ENCODE assay signal across 14 cellular contexts in genomic region chr2:74357627-74358026, GRCh38. TPM values are rescaled to one million over a fixed set of nuclear protein-coding genes. Genes with fewer than 3 reads are reported as not detected.
"Had no signal": no experiment of that assay in that cellular context is flagged by ENCODE, and none has a peak within 500 bp of the region (broad histone marks: within the 10 kb centered on the region; RNA-seq: fewer than 3 reads in every experiment).

No MANE protein-coding gene starts in this region.

- FAIRE-seq: islet of Langerhans had no signal

- ATAC-seq: left lung, sciatic nerve had no signal

- H3K9me3 ChIP-seq: left lung, testis had no signal

- H3K27ac ChIP-seq: epithelial cell of prostate, left lung, testis had no signal

- DNase-seq: activated CD4-positive, alpha-beta memory T cell treated with anti-CD3 and anti-CD28 coated beads for 36 hours; activated CD4-positive, alpha-beta T cell treated with anti-CD3 and anti-CD28 coated beads for 1 hour; activated naive CD4-positive, alpha-beta T cell treated with anti-CD3 and anti-CD28 coated beads for 36 hours; activated T-cell treated with anti-CD3 and anti-CD28 coated beads, Interleukin-2, amount 50 U/mL, for 48 hours; effector memory CD4-positive, alpha-beta T cell; left lung; occipital lobe; stimulated activated naive CD4-positive, alpha-beta T cell treated with Interleukin-2 at 50 U/mL for 16 hours; SW 1271; testis had no signal

- H3K4me3 ChIP-seq: left lung, testis had no signal

- H3K27me3 ChIP-seq: left lung, testis had no signal

- H3K4me1 ChIP-seq: left lung, testis had no signal

RNA-seq across cellular contexts. Expression of gene SLC4A5, which starts 14.4 kb away (rescaled TPM):
- total RNA-seq: pulmonary artery endothelial cell had no signal
